Comparison of ENCODE assay signal across 8 cellular contexts in the genomic region with DNA sequence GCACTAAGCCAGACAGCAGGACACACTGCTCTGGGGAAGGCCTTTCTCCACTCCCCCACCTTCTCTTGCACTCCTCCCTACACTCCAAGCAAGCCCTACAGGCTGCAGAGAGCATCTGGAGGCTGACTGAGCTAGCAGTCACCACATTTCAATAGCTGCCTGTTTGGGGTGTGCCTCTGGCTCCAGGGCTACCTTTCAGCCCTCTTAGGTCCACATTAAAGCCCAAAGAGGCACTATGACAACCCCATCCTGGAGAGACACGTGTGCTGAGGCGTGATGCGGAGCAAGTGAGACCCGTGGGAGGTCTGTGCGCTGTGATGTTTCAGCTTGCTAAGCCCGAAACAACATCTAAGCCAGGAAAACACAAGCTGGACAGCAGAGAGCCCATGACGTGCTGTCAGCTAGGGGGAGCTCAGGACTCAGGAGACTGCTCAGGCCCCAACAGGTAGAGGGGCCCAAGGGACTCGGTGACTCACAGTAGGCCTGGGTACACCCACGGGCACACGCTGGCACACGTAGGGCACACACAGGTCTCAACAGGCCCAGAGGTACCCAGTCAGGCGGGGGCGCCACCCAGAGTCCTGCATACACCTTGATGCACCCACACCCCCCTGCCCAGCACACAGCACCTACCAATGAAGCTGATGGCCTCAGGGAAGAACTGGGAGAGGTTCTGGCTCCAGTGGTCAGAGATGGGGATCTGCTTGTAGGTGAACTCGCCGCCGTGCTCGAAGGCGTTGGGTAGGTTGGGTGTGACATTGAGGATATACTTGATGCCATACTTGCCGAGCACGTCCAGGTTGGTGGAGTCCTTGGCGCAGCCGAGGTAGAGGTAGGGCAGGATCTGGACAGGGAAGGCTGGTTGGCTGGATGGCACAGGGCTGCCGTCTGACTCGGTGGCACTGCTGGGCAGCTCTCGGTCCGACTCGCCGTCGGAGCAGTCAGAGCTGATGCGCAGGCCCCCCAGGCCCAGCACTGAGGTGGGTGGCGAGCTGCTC. TPM values are rescaled to one million over a fixed set of nuclear protein-coding genes. Genes with fewer than 3 reads are reported as not detected.
DNase-seq lines count a peak whose midpoint lies in the region; ATAC-seq and TF ChIP-seq lines count a peak whose summit lies in the region.

No MANE protein-coding gene starts in this region.

- H3K9me3 ChIP-seq in DOHH2 (ENCODE audit: control insufficient read depth, insufficient read depth, low read length) (no peaks in the 10 kb centered on the region), PC-9 (ENCODE audit: insufficient read depth, low read depth) (no peaks in the 10 kb centered on the region), left lung (no peaks in the 10 kb centered on the region), MM.1S (replicated peaks; ENCODE audit: insufficient read depth, low read length) (no peaks in the 10 kb centered on the region)

- H3K79me2 ChIP-seq in DOHH2 (ENCODE audit: control insufficient read depth, low read length) (peaks cover 55% of the 10 kb centered on the region), PC-9 (ENCODE audit: low read depth) (peaks cover 13% of the 10 kb centered on the region), MM.1S (ENCODE audit: low read length) (peaks cover 33% of the 10 kb centered on the region)

- CTCF ChIA-PET in PC-9 (lab: Charles Lee) = interaction anchor here (0.5 to 2.3 kb wide), 7 partner anchors 38 to 308 kb away, joined by 3 to 8 read pairs (median 4); a partner anchor contains a TSS

- H4K20me1 ChIP-seq in DOHH2 (ENCODE audit: control insufficient read depth, insufficient read depth, low read depth, low read length) (0 out of 2 replicates have a peak, but pooled peaks cover 4% of the 10 kb centered on the region), PC-9 (ENCODE audit: insufficient read depth) (no peaks in the 10 kb centered on the region), MM.1S (ENCODE audit: insufficient read depth, low read length) (no peaks in the 10 kb centered on the region)

- intact Hi-C loops in PC-9 (cut with micrococcal nuclease; ENCODE audit: unreplicated experiment) = loop anchor here (1.0 to 2.0 kb wide), 3 partner anchors 49 to 91 kb away; no protein-coding TSS in a partner anchor
- intact Hi-C loops in left lung (cut with DNase I) = loop anchor here in 1 of 2 donors (2.0 kb wide), 1 partner anchor 47 kb away; no protein-coding TSS in a partner anchor

- DNase-seq in PC-9 (peak; percentile 30 to 45), astrocyte of the cerebellum (ENCODE audit: low read depth) (no peak), left lung (no peak), MM.1S (no peak), NCI-H2107 treated with DMSO at 0.1 percent for 48 hours (lab: John Stamatoyannopoulos, UW; ENCODE audit: unreplicated experiment) (no peak)
- DNase-seq in stimulated activated CD4-positive, alpha-beta T cell treated with anti-CD3 and anti-CD28 coated beads, TNF-alpha, amount 100 ng/mL, for 4 hours (ENCODE audit: low read depth in 3 of 3) = peak; percentile 31 to 34 (median 31)

- ATAC-seq in left lung = no peak
- no peak for ATAC-seq in HG03378 (IDR thresholded peaks at IDR 0.05; ENCODE audit: unreplicated experiment)

- TF ChIP-seq CTCF in DOHH2 (IDR thresholded peaks at IDR 0.05; ENCODE audit: low read depth, low read length, poor library complexity, severe bottlenecking) (peak; percentile 51), PC-9 (conservative IDR thresholded peaks at IDR 0.05) (0 out of 2 replicates have a peak, but pooled peaks have one; percentile 20), astrocyte of the cerebellum (IDR thresholded peaks at IDR 0.05; ENCODE audit: low read depth, low read length, missing control alignments) (peak; percentile 32), left lung (IDR thresholded peaks at IDR 0.05) (no peak), MM.1S (IDR thresholded peaks at IDR 0.05; ENCODE audit: low read length) (no peak)

- no peak overlapping the region for H3K9ac ChIP-seq in MM.1S (ENCODE audit: low read length)

- in situ Hi-C loops in astrocyte of the cerebellum (cut with HindIII; ENCODE audit: low sequenced_read_pairs) = no loop called here

- POLR2A ChIA-PET in PC-9 (lab: Charles Lee; ENCODE audit: unreplicated experiment) = interaction anchor here (0.5 to 0.6 kb wide), 3 partner anchors 17 to 95 kb away, joined by 4 to 6 read pairs (median 4); a partner anchor contains a TSS

- H3K36me3 ChIP-seq in DOHH2 (ENCODE audit: control insufficient read depth, low read length) (peaks cover 54% of the 10 kb centered on the region), PC-9 (ENCODE audit: low read depth) (no peaks in the 10 kb centered on the region), left lung (peaks cover 0 to 43% of the 10 kb centered on the region in 2 donors), MM.1S (replicated peaks; ENCODE audit: insufficient read depth, low read length) (0 out of 2 replicates have a peak, but pooled peaks cover 2% of the 10 kb centered on the region)

- no peaks in the 10 kb centered on the region for H3K9me2 ChIP-seq in DOHH2 (replicated peaks; ENCODE audit: control insufficient read depth, low read length)
- H3K9me2 ChIP-seq in PC-9 (ENCODE audit: insufficient read depth) = no peaks in the 10 kb centered on the region
- H3K9me2 ChIP-seq in MM.1S (replicated peaks; ENCODE audit: insufficient read depth, low read length) = no peaks in the 10 kb centered on the region

- no peaks in the 10 kb centered on the region for H3K27me3 ChIP-seq in DOHH2 (ENCODE audit: control insufficient read depth, low read length)
- H3K27me3 ChIP-seq in PC-9 (ENCODE audit: insufficient read depth, low read depth) = no peaks in the 10 kb centered on the region
- H3K27me3 ChIP-seq in left lung = no peaks in the 10 kb centered on the region
- H3K27me3 ChIP-seq in MM.1S (replicated peaks; ENCODE audit: insufficient read depth, low read length) = no peaks in the 10 kb centered on the region

- no TSS peak for BruUV-seq in PC-9 (replicated peaks; lab: Mats Ljungman, UMichigan)

- H3F3A ChIP-seq in DOHH2 (ENCODE audit: control insufficient read depth, insufficient read depth) = peaks cover 12% of the 10 kb centered on the region
- peaks cover under 1% of the 10 kb centered on the region; the same call in 1 of the 2 replicates for H3F3A ChIP-seq in PC-9 (ENCODE audit: insufficient read depth, low read depth)
- no peaks in the 10 kb centered on the region; the same call in none of the 2 replicates for H3F3A ChIP-seq in MM.1S (ENCODE audit: insufficient read depth, low read length)

- H3K27ac ChIP-seq in DOHH2 (ENCODE audit: low read depth, low read length) (peak overlapping the region; percentile 50), PC-9 (no peak overlapping the region), left lung (peak overlapping the region; percentile 82 to 85), MM.1S (ENCODE audit: low read length) (no peak overlapping the region)

- H2AFZ ChIP-seq in PC-9 (no peak overlapping the region), MM.1S (ENCODE audit: low read length) (no peak overlapping the region)

- H3K4me2 ChIP-seq in DOHH2 (ENCODE audit: low read length) = peak overlapping the region; percentile 64
- no peak overlapping the region for H3K4me2 ChIP-seq in PC-9
- no peak overlapping the region for H3K4me2 ChIP-seq in MM.1S (ENCODE audit: low read depth, low read length)

- H3K4me1 ChIP-seq in DOHH2 (ENCODE audit: control insufficient read depth, low read length) (peaks cover 43% of the 10 kb centered on the region), PC-9 (replicated peaks; ENCODE audit: insufficient read depth) (peaks cover 6% of the 10 kb centered on the region; the same call in 1 of the 2 replicates), left lung (peaks cover 44 to 86% of the 10 kb centered on the region in 2 donors), MM.1S (ENCODE audit: low read length) (peaks cover 11% of the 10 kb centered on the region; the same call in 1 of the 2 replicates)

- H3K4me3 ChIP-seq in DOHH2 (ENCODE audit: low read length) = peak overlapping the region; percentile 76
- H3K4me3 ChIP-seq in PC-9 = no peak overlapping the region
- H3K4me3 ChIP-seq in astrocyte of the cerebellum (ENCODE audit: low read depth, low read length) = peak overlapping the region; percentile 26
- peak overlapping the region; percentile 80 to 94 for H3K4me3 ChIP-seq in left lung
- no peak overlapping the region for H3K4me3 ChIP-seq in MM.1S (ENCODE audit: low read length)

RNA-seq across cellular contexts. Expression of a gene that starts 2.8 kb away (rescaled TPM):
- total RNA-seq in PC-9 (2021) (9.4 and 9.5 TPM in 2 replicates), left lung (10 to 100 TPM; 35.9 to 38.3 TPM)

RNA-seq across cellular contexts. Expression of a gene that starts 57.9 kb away (rescaled TPM):
- total RNA-seq in PC-9 (2021) (942 and 1,278 TPM in 2 replicates), left lung (100 to 1,000 TPM; 854 to 981 TPM)

Comparison
In these comparisons a context has a peak if more than half of its experiments do, and no peak if none do; other contexts are left out.
1. H3K27ac ChIP-seq: peak in DOHH2 (single experiment) and left lung (2 of 2); none in PC-9 (single experiment) and MM.1S (single experiment).
2. H3K4me3 ChIP-seq: peak in DOHH2 (single experiment), astrocyte of the cerebellum (single experiment) and left lung (2 of 2); none in PC-9 (single experiment) and MM.1S (single experiment).
3. CTCF ChIP-seq: peak in DOHH2 (single experiment), PC-9 (single experiment) and astrocyte of the cerebellum (single experiment); none in left lung (0 of 2) and MM.1S (single experiment).
4. DNase-seq: peak in PC-9 (2 of 2) and stimulated activated CD4-positive, alpha-beta T cell treated with anti-CD3 and anti-CD28 coated beads, TNF-alpha, amount 100 ng/mL, for 4 hours (3 of 3); none in astrocyte of the cerebellum (single experiment), left lung (0 of 2), MM.1S (single experiment) and NCI-H2107 treated with DMSO at 0.1 percent for 48 hours (single experiment).